ENCODE assay signal across 9 cellular contexts in the genomic region with DNA sequence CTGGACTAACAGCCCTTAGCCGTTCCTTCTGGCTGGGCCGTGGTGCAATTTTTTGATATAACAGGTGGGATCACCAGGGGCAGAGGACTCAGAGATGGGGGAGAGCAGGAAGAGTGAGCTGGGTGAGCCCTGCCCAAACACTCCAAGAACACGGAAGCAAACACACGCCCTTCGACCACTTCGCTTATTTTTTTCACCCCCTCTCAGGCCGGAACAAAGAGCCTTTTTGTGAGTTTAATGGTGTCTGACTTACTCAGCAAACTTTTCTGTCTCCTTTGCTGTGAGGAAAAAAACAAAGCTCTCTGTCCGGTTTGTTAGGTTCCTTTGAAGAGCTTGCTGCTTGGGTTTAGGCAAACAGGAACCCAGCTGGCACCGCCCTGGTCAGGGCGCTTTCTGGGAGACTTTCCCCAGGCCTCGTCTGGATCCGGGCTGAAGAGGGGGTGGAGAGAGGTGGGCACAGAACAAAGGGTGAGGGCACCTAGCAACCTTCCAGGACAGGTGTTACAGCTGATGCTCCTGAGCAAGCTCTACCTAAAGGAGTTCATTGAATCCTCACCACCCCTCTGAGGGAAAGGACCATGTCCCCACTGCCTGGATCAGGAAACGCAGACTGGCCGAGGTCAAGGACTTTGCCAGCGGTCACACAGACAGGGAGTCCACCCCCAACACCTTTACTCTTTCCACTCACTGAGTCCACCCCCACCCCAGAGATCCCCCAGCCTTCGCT. TPM values are rescaled to one million over a fixed set of nuclear protein-coding genes. Genes with fewer than 3 reads are reported as not detected.
DNase-seq lines count a peak whose midpoint lies in the region; ATAC-seq and TF ChIP-seq lines count a peak whose summit lies in the region.
"Had no signal": no experiment of that assay in that cellular context is flagged by ENCODE, and none has a peak within 500 bp of the region (broad histone marks: within the 10 kb centered on the region; RNA-seq: fewer than 3 reads in every experiment).

No MANE protein-coding gene starts in this region.

- no peak for TF ChIP-seq RAD21 in IMR-90 (IDR thresholded peaks at IDR 0.05; ENCODE audit: low read length)

- peak overlapping the region; percentile 38; the same call in 1 of the 2 replicates for H3K56ac ChIP-seq in IMR-90 (ENCODE audit: extremely low read depth, insufficient read depth, low read length)

- TF ChIP-seq POLR2A in IMR-90 (IDR thresholded peaks at IDR 0.05; ENCODE audit: low read depth, low read length) (no peak), stomach (IDR thresholded peaks at IDR 0.05) (no peak)

- H3K14ac ChIP-seq in IMR-90 (replicated peaks; ENCODE audit: low read depth, low read length): peak overlapping the region; percentile 84

- no peak overlapping the region for H3K4me3 Mint-ChIP-seq in CD14-positive monocyte

- peaks cover 52% of the 10 kb centered on the region for H3K4me1 ChIP-seq in IMR-90 (ENCODE audit: control insufficient read depth, insufficient read depth, low read length)
- peaks cover 48% of the 10 kb centered on the region for H3K4me1 ChIP-seq in hepatocyte (ENCODE audit: insufficient read depth)
- peaks cover 47 to 82% (median 66%) of the 10 kb centered on the region in 4 donors for H3K4me1 ChIP-seq in stomach

- ATAC-seq in IMR-90 (ENCODE audit: low read depth) (no peak), GM19452 (IDR thresholded peaks at IDR 0.05; ENCODE audit: unreplicated experiment) (no peak), HG03135 (IDR thresholded peaks at IDR 0.05; ENCODE audit: unreplicated experiment) (no peak)

- H3K4me3 ChIP-seq in IMR-90 (ENCODE audit: insufficient read depth, low read depth, low read length) (no peak overlapping the region), hepatocyte (no peak overlapping the region), stomach (peak overlapping the region in 3 of 4 donors; percentile 4 to 26 (median 15))

- no peak for TF ChIP-seq EP300 in stomach (IDR thresholded peaks at IDR 0.05)

- H2BK120ac ChIP-seq in IMR-90 (ENCODE audit: low read depth, low read length): peak overlapping the region; percentile 98

- no peak overlapping the region for H3K27ac Mint-ChIP-seq in CD14-positive monocyte

- peak overlapping the region; percentile 25; the same call in 1 of the 2 replicates for H3K9ac ChIP-seq in IMR-90 (ENCODE audit: low read depth, low read length)

- POLR2A ChIA-PET in IMR-90 (lab: Charles Lee; ENCODE audit: unreplicated experiment): interaction anchor here (1.2 kb wide), 1 partner anchor 10 kb away, joined by 3 read pairs; no protein-coding TSS in a partner anchor

- peak overlapping the region; percentile 74 for H4K5ac ChIP-seq in IMR-90 (ENCODE audit: low read depth, low read length)

- H3K23ac ChIP-seq in IMR-90 (ENCODE audit: low read depth, low read length): peak overlapping the region; percentile 67; the same call in 1 of the 2 replicates

- H3K18ac ChIP-seq in IMR-90 (ENCODE audit: low read depth, low read length): peak overlapping the region; percentile 70

- no peaks in the 10 kb centered on the region for H3K79me2 ChIP-seq in hepatocyte

- H3K27ac ChIP-seq in IMR-90 (ENCODE audit: insufficient read depth, low read length) (peak overlapping the region; percentile 37), VCaP (peak overlapping the region; percentile 99), hepatocyte (peak overlapping the region; percentile 100), stomach (peak overlapping the region; percentile 87 to 97 (median 91))

- H2AK5ac ChIP-seq in IMR-90 (ENCODE audit: low read depth, low read length): peak overlapping the region; percentile 97

- dilution Hi-C loops in IMR-90 (cut with HindIII; ENCODE audit: low sequenced_read_pairs, unreplicated experiment): no loop called here

- H4K91ac ChIP-seq in IMR-90 (ENCODE audit: insufficient read depth, low read depth, low read length): peak overlapping the region; percentile 85

- H3K4ac ChIP-seq in IMR-90 (ENCODE audit: low read depth, low read length): peak overlapping the region; percentile 98

- H2BK15ac ChIP-seq in IMR-90 (ENCODE audit: low read depth, low read length): peak overlapping the region; percentile 94

- no peaks in the 10 kb centered on the region for H3K9me3 Mint-ChIP-seq in CD14-positive monocyte

- no peaks in the 10 kb centered on the region for H3K9me2 ChIP-seq in hepatocyte (replicated peaks; ENCODE audit: insufficient read depth)

- H3K27me3 ChIP-seq in IMR-90 (ENCODE audit: control insufficient read depth, insufficient read depth, low read length): no peaks in the 10 kb centered on the region
- H3K27me3 ChIP-seq in hepatocyte: no peaks in the 10 kb centered on the region
- H3K27me3 ChIP-seq in stomach: no peaks in the 10 kb centered on the region

- H3K36me3 Mint-ChIP-seq in CD14-positive monocyte: no peaks in the 10 kb centered on the region

- peaks cover 34% of the 10 kb centered on the region for H3K9me1 ChIP-seq in IMR-90 (ENCODE audit: insufficient read depth, low read length)

- peak overlapping the region; percentile 67 to 90 for H4K8ac ChIP-seq in IMR-90 (ENCODE audit: low read depth in 2 of 2, low read length in 2 of 2)

- H2BK20ac ChIP-seq in IMR-90 (ENCODE audit: low read depth, low read length): peak overlapping the region; percentile 95

- H3K79me1 ChIP-seq in IMR-90 (ENCODE audit: low read depth in 1 of 2, low read length in 2 of 2): peaks cover 0 to 20% of the 10 kb centered on the region in 2 experiments; a peak in 2 of 4 replicates

- peaks cover 4% of the 10 kb centered on the region; the same call in 1 of the 2 replicates for H3K9me3 ChIP-seq in IMR-90 (ENCODE audit: control insufficient read depth, insufficient read depth, low read length)
- H3K9me3 ChIP-seq in hepatocyte (ENCODE audit: low read depth): no peaks in the 10 kb centered on the region
- H3K9me3 ChIP-seq in stomach: no peaks in the 10 kb centered on the region

- intact Hi-C loops in IMR-90 (cut with micrococcal nuclease): loop anchor here (2.0 to 5.0 kb wide), 2 partner anchors 74 to 101 kb away; no protein-coding TSS in a partner anchor
- intact Hi-C loops in stomach (cut with DNase I; ENCODE audit: low total_unique reads): no loop called here
- intact Hi-C loops in CD14-positive monocyte (cut with micrococcal nuclease): no loop called here

- 93% methylated on average over 4 of the region's 16 CpGs; no CpG with 5 or more reads in 1 of the 2 experiments for WGBS in IMR-90 (ENCODE audit: extremely low coverage in 2 of 2, insufficient read length in 1 of 2), 2 experiments
- 50% methylated on average over 16 of the region's 16 CpGs for WGBS in hepatocyte (ENCODE audit: low lambda C conversion rate, missing lambda C conversion rate)
- WGBS in stomach, 5 donors: 17 to 35% (median 26%) methylated on average over 16 of the region's 16 CpGs

- no peak for DNase-seq in IMR-90
- DNase-seq in hepatocyte (ENCODE audit: low spot score): peak; percentile 48
- peak; percentile 76 for DNase-seq in stomach
- DNase-seq in AG08395 (ENCODE audit: low spot score): no peak
- no peak for DNase-seq in CD14-positive monocyte (ENCODE audit: low spot score)

- no TSS peak for BruUV-seq in IMR-90 (replicated peaks; lab: Mats Ljungman, UMichigan)

- no peaks in the 10 kb centered on the region for H4K20me1 ChIP-seq in IMR-90 (ENCODE audit: insufficient read depth, low read length)
- H4K20me1 ChIP-seq in hepatocyte (ENCODE audit: insufficient read depth, poor library complexity, severe bottlenecking): no peaks in the 10 kb centered on the region

- H2AFZ ChIP-seq in IMR-90 (replicated peaks; ENCODE audit: low read length, poor library complexity) (peak overlapping the region; percentile 81), hepatocyte (no peak overlapping the region)

- peak overlapping the region; percentile 87 for H2AK9ac ChIP-seq in IMR-90 (replicated peaks; ENCODE audit: low read depth, low read length, poor library complexity)

- TF ChIP-seq CTCF in IMR-90 (conservative IDR thresholded peaks at IDR 0.05; ENCODE audit: low read depth, low read length) (no peak), VCaP (conservative IDR thresholded peaks at IDR 0.05) (no peak), hepatocyte (IDR thresholded peaks at IDR 0.05; ENCODE audit: poor library complexity) (no peak), stomach (IDR thresholded peaks at IDR 0.05) (no peak), CD14-positive monocyte (IDR thresholded peaks at IDR 0.05) (no peak)

- peaks cover 0 to 3% (median 1%) of the 10 kb centered on the region in 3 donors for H3K27me3 Mint-ChIP-seq in CD14-positive monocyte (ENCODE audit: low read depth in 3 of 3)

- H3K36me3 ChIP-seq in IMR-90 (ENCODE audit: control insufficient read depth, insufficient read depth, low read length) (no peaks in the 10 kb centered on the region), hepatocyte (replicated peaks; ENCODE audit: insufficient read depth, low read depth) (no peaks in the 10 kb centered on the region), stomach (no peaks in the 10 kb centered on the region)

- in situ Hi-C loops in IMR-90 (cut with MboI; ENCODE audit: low sequenced_read_pairs): no loop called here

- peaks cover 26% of the 10 kb centered on the region for H3K4me1 Mint-ChIP-seq in CD14-positive monocyte

- peak overlapping the region; percentile 71 for H3K4me2 ChIP-seq in IMR-90 (ENCODE audit: low read depth, low read length)
- H3K4me2 ChIP-seq in hepatocyte: peak overlapping the region; percentile 55

- H2BK5ac ChIP-seq in IMR-90 (ENCODE audit: low read depth, low read length, poor library complexity, severe bottlenecking): peak overlapping the region; percentile 94

- CTCF ChIA-PET in IMR-90 (lab: Yijun Ruan, JAX): interaction anchor here (1.1 to 1.3 kb wide), 3 partner anchors 18 to 106 kb away, joined by 3 to 5 read pairs (median 4); no protein-coding TSS in a partner anchor

TF ChIP-seq in IMR-90, 13 proteins besides CTCF, POLR2A, EP300 and RAD21:
- no peak for TF ChIP-seq CEBPB (IDR thresholded peaks at IDR 0.05; ENCODE audit: low read depth, low read length)
- TF ChIP-seq SMC3 (IDR thresholded peaks at IDR 0.05; ENCODE audit: low read depth, low read length): no peak
- TF ChIP-seq NFE2L2 (IDR thresholded peaks at IDR 0.05; ENCODE audit: low read depth, low read length): no peak

RNA-seq across cellular contexts. Expression of gene CALML3, which starts 23.3 kb away (rescaled TPM):
- total RNA-seq in IMR-90 (2012; rRNA removed) (not detected in 2 replicates), hepatocyte (not detected in 2 replicates), stomach (not detected)
- polyA plus RNA-seq in IMR-90 (2012; rRNA removed) (not detected in 2 replicates), hepatocyte (not detected in 2 replicates), stomach (10 to 100 TPM in 1 of 3 donors, under 1 TPM in 1, not detected in 1; 0.46 to 64.6 TPM), CD14-positive monocyte (not detected)
- polyA plus RNA-seq in IMR-90 (2012; cell fraction: cytosol; rRNA removed): not detected in 2 replicates
- polyA plus RNA-seq in IMR-90 (2012; cell fraction: nucleus; rRNA removed; ENCODE audit: low replicate concordance): not detected in 2 replicates
- polyA plus RNA-seq: neural cell had no signal

RNA-seq across cellular contexts. Expression of gene CALML5, which starts 48.7 kb away (rescaled TPM):
- not detected in 2 replicates for total RNA-seq in IMR-90 (2012; rRNA removed)
- not detected in 2 replicates for polyA plus RNA-seq in IMR-90 (2012; rRNA removed)
- polyA plus RNA-seq in IMR-90 (2012; cell fraction: cytosol; rRNA removed): not detected in 2 replicates
- polyA plus RNA-seq in IMR-90 (2012; cell fraction: nucleus; rRNA removed; ENCODE audit: low replicate concordance): not detected in 2 replicates
- not detected in 2 replicates for total RNA-seq in hepatocyte
- polyA plus RNA-seq in hepatocyte: not detected in 2 replicates
- total RNA-seq in stomach: under 1 TPM in 1 of 5 donors, not detected in 4; 0.92 TPM
- 10 to 100 TPM in 1 of 3 donors, 1 to 10 TPM in 1, not detected in 1; 2.4 to 16.2 TPM for polyA plus RNA-seq in stomach
- not detected for polyA plus RNA-seq in CD14-positive monocyte
- polyA plus RNA-seq: neural cell had no signal

Comparison
In these comparisons a context has a peak if more than half of its experiments do, and no peak if none do; other contexts are left out.
1. DNase-seq: peak in hepatocyte (single experiment) and stomach (single experiment); none in IMR-90 (single experiment), AG08395 (single experiment) and CD14-positive monocyte (single experiment).
2. H3K27ac ChIP-seq: peak in every context shown above with its lines; median percentile 100 in hepatocyte; 99 in VCaP; 91 in stomach; 37 in IMR-90.
3. H3K4me3 ChIP-seq: peak in stomach (3 of 4); none in IMR-90 (single experiment) and hepatocyte (single experiment).